ENCODE assay signal across 20 cellular contexts in genomic region chr9:37839491-37840461, GRCh38. TPM values are rescaled to one million over a fixed set of nuclear protein-coding genes. Genes with fewer than 3 reads are reported as not detected.
DNase-seq lines count a peak whose midpoint lies in the region; ATAC-seq, FAIRE-seq and TF ChIP-seq lines count a peak whose summit lies in the region.
"Had no signal": no experiment of that assay in that cellular context is flagged by ENCODE, and none has a peak within 500 bp of the region (broad histone marks: within the 10 kb centered on the region; RNA-seq: fewer than 3 reads in every experiment).

No MANE protein-coding gene starts in this region.

- H3K4me3 ChIP-seq in ACC112 (ENCODE audit: low read depth, low read length), result no peak overlapping the region
- no peak overlapping the region for H3K4me3 ChIP-seq in bronchial epithelial cell (ENCODE audit: low read depth, low read length)
- no peak overlapping the region for H3K4me3 ChIP-seq in foreskin fibroblast (ENCODE audit: low read depth in 1 of 2, low read length in 2 of 2)
- H3K4me3 ChIP-seq in prostate gland, result no peak overlapping the region
- no peak overlapping the region for H3K4me3 ChIP-seq in left ventricle myocardium inferior
- H3K4me3 ChIP-seq: gastrocnemius medialis, uterus had no signal

- no peak for TF ChIP-seq POLR2A in prostate gland (IDR thresholded peaks at IDR 0.05)

- no peak for TF ChIP-seq CTCF in bronchial epithelial cell (IDR thresholded peaks at IDR 0.05; ENCODE audit: insufficient read depth, low read length, severe bottlenecking)
- no peak for TF ChIP-seq CTCF in foreskin fibroblast (IDR thresholded peaks at IDR 0.05; ENCODE audit: low read depth, low read length)
- no peak for TF ChIP-seq CTCF in prostate gland (IDR thresholded peaks at IDR 0.05)
- TF ChIP-seq CTCF in left ventricle myocardium inferior (IDR thresholded peaks at IDR 0.05; ENCODE audit: borderline replicate concordance), result no peak

- WGBS in prostate gland, result 91% methylated on average over 3 of the region's 3 CpGs

- no peaks in the 10 kb centered on the region; the same call in 1 of the 2 replicates for H3K36me3 ChIP-seq in ACC112 (ENCODE audit: insufficient read depth, low read length)
- peaks cover 4% of the 10 kb centered on the region for H3K36me3 ChIP-seq in bronchial epithelial cell (ENCODE audit: control insufficient read depth, insufficient read depth, low read length)
- H3K36me3 ChIP-seq in prostate gland, result no peaks in the 10 kb centered on the region
- peaks cover 18% of the 10 kb centered on the region for H3K36me3 ChIP-seq in left ventricle myocardium inferior
- H3K36me3 ChIP-seq: gastrocnemius medialis, uterus had no signal

- no peak overlapping the region for H2AFZ ChIP-seq in ACC112 (ENCODE audit: low read length, unreplicated experiment)

- DNase-seq in NCI-H226 (peak; percentile 62), bronchial epithelial cell (ENCODE audit: low read depth) (peak; percentile 37), foreskin fibroblast (peak; percentile 12 to 33), NCI-H526 (lab: John Stamatoyannopoulos, UW) (no peak), prostate gland (ENCODE audit: low spot score) (no peak), left ventricle myocardium inferior (no peak)
- DNase-seq: activated naive CD4-positive, alpha-beta T cell treated with anti-CD3 and anti-CD28 coated beads, Interleukin-2, amount 50 U/mL, for 16 hours; activated T-cell treated with anti-CD3 and anti-CD28 coated beads, Interleukin-2, amount 50 U/mL, for 24 hours; CD8-positive, alpha-beta memory T cell; DMS79 treated with DMSO at 0.1 percent for 48 hours; gastrocnemius medialis; left colon; NCI-H187 treated with DMSO at 0.1 percent for 48 hours; NCI-H510A; nucleus accumbens; substantia nigra; uterus had no signal

- H3K9me3 ChIP-seq in prostate gland (no peaks in the 10 kb centered on the region), left ventricle myocardium inferior (replicated peaks) (no peaks in the 10 kb centered on the region)
- H3K9me3 ChIP-seq: gastrocnemius medialis, uterus had no signal

- H3K4me1 ChIP-seq in ACC112 (ENCODE audit: control insufficient read depth, insufficient read depth, low read length, unreplicated experiment) (peaks cover 14% of the 10 kb centered on the region), prostate gland (replicated peaks) (no peaks in the 10 kb centered on the region), left ventricle myocardium inferior (peaks cover 12% of the 10 kb centered on the region)
- H3K4me1 ChIP-seq: gastrocnemius medialis, uterus had no signal

- no peak for FAIRE-seq in bronchial epithelial cell (lab: Jason Lieb, UNC)
- FAIRE-seq: HTR-8/SVneo had no signal

- peak overlapping the region; percentile 55 for H3K27ac ChIP-seq in ACC112 (ENCODE audit: low read depth, low read length)
- no peak overlapping the region for H3K27ac ChIP-seq in prostate gland
- no peak overlapping the region for H3K27ac ChIP-seq in left ventricle myocardium inferior (replicated peaks)
- H3K27ac ChIP-seq: gastrocnemius medialis, uterus had no signal

- intact Hi-C loops in prostate gland (cut with DNase I), result no loop called here
- intact Hi-C loops in left ventricle myocardium inferior (cut with micrococcal nuclease), result no loop called here

- peaks cover 3% of the 10 kb centered on the region for H3K79me2 ChIP-seq in ACC112 (ENCODE audit: control insufficient read depth, insufficient read depth, low read length, unreplicated experiment)

- no peak for ATAC-seq in HG02763 (IDR thresholded peaks at IDR 0.05; ENCODE audit: unreplicated experiment)
- ATAC-seq: gastrocnemius medialis, left colon had no signal

- no peaks in the 10 kb centered on the region for H3K27me3 ChIP-seq in ACC112 (ENCODE audit: insufficient read depth, low read length)
- no peaks in the 10 kb centered on the region for H3K27me3 ChIP-seq in bronchial epithelial cell (ENCODE audit: control insufficient read depth, insufficient read depth, low read length)
- no peaks in the 10 kb centered on the region for H3K27me3 ChIP-seq in prostate gland (replicated peaks; ENCODE audit: insufficient read depth)
- no peaks in the 10 kb centered on the region for H3K27me3 ChIP-seq in left ventricle myocardium inferior (ENCODE audit: low read depth)
- H3K27me3 ChIP-seq: gastrocnemius medialis, uterus had no signal

RNA-seq across cellular contexts. Expression of gene DCAF10, which starts 39.2 kb away (rescaled TPM):
- total RNA-seq in bronchial epithelial cell (24.7 and 29.5 TPM in 2 replicates), prostate gland (10 to 100 TPM; 24.2 to 30.5 TPM), left ventricle myocardium inferior (20.8 TPM)

RNA-seq across cellular contexts. Expression of gene EXOSC3, which starts 54.9 kb away (rescaled TPM):
- total RNA-seq in bronchial epithelial cell (25.8 and 37.0 TPM in 2 replicates), prostate gland (10 to 100 TPM; 48.5 to 54.5 TPM), left ventricle myocardium inferior (15.9 TPM)

Comparison
In these comparisons a context has a peak if more than half of its experiments do, and no peak if none do; other contexts are left out.
1. DNase-seq: peak in NCI-H226 (single experiment), bronchial epithelial cell (single experiment) and foreskin fibroblast (2 of 2); none in NCI-H526 (0 of 2), prostate gland (single experiment) and left ventricle myocardium inferior (single experiment).